1 cellular context compared by ENCODE assay signal in the genomic region with DNA sequence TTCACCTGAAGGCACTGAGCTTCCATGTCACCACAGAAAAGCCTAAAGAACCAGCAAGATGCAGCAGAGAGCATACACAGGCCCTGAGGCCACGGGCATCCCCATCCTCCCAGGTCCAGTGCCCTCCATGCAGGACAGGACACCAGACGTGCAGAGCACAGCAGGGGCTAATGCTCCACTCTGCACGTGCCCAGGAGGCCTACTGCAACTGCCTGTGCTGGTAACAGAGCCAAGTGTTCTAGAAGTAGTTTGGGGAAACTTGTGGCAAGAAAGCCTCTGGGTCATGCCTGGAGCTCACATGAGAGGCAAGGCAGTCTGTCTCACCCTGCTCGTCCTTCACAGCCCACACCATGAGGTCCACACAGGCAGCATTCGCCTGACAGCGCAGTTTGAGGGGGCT.
TF ChIP-seq lines count a peak whose summit lies in the region.

No MANE protein-coding gene starts in this region.

TF ChIP-seq in K562, 482 proteins besides CTCF, POLR2A, EP300 and RAD21 (continued from another document):
- TF ChIP-seq, protein P1, sequence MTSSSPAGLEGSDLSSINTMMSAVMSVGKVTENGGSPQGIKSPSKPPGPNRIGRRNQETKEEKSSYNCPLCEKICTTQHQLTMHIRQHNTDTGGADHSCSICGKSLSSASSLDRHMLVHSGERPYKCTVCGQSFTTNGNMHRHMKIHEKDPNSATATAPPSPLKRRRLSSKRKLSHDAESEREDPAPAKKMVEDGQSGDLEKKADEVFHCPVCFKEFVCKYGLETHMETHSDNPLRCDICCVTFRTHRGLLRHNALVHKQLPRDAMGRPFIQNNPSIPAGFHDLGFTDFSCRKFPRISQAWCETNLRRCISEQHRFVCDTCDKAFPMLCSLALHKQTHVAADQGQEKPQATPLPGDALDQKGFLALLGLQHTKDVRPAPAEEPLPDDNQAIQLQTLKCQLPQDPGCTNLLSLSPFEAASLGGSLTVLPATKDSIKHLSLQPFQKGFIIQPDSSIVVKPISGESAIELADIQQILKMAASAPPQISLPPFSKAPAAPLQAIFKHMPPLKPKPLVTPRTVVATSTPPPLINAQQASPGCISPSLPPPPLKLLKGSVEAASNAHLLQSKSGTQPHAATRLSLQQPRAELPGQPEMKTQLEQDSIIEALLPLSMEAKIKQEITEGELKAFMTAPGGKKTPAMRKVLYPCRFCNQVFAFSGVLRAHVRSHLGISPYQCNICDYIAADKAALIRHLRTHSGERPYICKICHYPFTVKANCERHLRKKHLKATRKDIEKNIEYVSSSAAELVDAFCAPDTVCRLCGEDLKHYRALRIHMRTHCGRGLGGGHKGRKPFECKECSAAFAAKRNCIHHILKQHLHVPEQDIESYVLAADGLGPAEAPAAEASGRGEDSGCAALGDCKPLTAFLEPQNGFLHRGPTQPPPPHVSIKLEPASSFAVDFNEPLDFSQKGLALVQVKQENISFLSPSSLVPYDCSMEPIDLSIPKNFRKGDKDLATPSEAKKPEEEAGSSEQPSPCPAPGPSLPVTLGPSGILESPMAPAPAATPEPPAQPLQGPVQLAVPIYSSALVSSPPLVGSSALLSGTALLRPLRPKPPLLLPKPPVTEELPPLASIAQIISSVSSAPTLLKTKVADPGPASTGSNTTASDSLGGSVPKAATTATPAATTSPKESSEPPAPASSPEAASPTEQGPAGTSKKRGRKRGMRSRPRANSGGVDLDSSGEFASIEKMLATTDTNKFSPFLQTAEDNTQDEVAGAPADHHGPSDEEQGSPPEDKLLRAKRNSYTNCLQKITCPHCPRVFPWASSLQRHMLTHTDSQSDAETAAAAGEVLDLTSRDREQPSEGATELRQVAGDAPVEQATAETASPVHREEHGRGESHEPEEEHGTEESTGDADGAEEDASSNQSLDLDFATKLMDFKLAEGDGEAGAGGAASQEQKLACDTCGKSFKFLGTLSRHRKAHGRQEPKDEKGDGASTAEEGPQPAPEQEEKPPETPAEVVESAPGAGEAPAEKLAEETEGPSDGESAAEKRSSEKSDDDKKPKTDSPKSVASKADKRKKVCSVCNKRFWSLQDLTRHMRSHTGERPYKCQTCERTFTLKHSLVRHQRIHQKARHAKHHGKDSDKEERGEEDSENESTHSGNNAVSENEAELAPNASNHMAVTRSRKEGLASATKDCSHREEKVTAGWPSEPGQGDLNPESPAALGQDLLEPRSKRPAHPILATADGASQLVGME (CRISPR knock-in tag; IDR thresholded peaks at IDR 0.05) = 0 out of 2 replicates have a peak, but pooled peaks have one; percentile 39
- TF ChIP-seq, protein P2, sequence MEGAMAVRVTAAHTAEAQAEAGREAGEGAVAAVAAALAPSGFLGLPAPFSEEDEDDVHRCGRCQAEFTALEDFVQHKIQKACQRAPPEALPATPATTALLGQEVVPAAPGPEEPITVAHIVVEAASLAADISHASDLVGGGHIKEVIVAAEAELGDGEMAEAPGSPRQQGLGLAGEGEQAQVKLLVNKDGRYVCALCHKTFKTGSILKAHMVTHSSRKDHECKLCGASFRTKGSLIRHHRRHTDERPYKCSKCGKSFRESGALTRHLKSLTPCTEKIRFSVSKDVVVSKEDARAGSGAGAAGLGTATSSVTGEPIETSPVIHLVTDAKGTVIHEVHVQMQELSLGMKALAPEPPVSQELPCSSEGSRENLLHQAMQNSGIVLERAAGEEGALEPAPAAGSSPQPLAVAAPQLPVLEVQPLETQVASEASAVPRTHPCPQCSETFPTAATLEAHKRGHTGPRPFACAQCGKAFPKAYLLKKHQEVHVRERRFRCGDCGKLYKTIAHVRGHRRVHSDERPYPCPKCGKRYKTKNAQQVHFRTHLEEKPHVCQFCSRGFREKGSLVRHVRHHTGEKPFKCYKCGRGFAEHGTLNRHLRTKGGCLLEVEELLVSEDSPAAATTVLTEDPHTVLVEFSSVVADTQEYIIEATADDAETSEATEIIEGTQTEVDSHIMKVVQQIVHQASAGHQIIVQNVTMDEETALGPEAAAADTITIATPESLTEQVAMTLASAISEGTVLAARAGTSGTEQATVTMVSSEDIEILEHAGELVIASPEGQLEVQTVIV (CRISPR knock-in tag; IDR thresholded peaks at IDR 0.05; ENCODE audit: borderline replicate concordance) = no peak
- TF ChIP-seq LEF1 (IDR thresholded peaks at IDR 0.05) = no peak
- TF ChIP-seq, protein P3, sequence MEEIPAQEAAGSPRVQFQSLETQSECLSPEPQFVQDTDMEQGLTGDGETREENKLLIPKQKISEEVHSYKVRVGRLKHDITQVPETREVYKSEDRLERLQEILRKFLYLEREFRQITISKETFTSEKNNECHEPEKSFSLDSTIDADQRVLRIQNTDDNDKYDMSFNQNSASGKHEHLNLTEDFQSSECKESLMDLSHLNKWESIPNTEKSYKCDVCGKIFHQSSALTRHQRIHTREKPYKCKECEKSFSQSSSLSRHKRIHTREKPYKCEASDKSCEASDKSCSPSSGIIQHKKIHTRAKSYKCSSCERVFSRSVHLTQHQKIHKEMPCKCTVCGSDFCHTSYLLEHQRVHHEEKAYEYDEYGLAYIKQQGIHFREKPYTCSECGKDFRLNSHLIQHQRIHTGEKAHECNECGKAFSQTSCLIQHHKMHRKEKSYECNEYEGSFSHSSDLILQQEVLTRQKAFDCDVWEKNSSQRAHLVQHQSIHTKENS (CRISPR knock-in tag; IDR thresholded peaks at IDR 0.05) = no peak
- TF ChIP-seq FOXK2 (conservative IDR thresholded peaks at IDR 0.05 in 1 of 2, IDR thresholded peaks at IDR 0.05 in 1 of 2; ENCODE audit: low read depth in 2 of 2) = no peak
- no peak for TF ChIP-seq PYGO2 (tag; IDR thresholded peaks at IDR 0.05)
- TF ChIP-seq RBM17 (IDR thresholded peaks at IDR 0.05; ENCODE audit: borderline replicate concordance, low read depth, low read length) = no peak
- TF ChIP-seq, protein P4, sequence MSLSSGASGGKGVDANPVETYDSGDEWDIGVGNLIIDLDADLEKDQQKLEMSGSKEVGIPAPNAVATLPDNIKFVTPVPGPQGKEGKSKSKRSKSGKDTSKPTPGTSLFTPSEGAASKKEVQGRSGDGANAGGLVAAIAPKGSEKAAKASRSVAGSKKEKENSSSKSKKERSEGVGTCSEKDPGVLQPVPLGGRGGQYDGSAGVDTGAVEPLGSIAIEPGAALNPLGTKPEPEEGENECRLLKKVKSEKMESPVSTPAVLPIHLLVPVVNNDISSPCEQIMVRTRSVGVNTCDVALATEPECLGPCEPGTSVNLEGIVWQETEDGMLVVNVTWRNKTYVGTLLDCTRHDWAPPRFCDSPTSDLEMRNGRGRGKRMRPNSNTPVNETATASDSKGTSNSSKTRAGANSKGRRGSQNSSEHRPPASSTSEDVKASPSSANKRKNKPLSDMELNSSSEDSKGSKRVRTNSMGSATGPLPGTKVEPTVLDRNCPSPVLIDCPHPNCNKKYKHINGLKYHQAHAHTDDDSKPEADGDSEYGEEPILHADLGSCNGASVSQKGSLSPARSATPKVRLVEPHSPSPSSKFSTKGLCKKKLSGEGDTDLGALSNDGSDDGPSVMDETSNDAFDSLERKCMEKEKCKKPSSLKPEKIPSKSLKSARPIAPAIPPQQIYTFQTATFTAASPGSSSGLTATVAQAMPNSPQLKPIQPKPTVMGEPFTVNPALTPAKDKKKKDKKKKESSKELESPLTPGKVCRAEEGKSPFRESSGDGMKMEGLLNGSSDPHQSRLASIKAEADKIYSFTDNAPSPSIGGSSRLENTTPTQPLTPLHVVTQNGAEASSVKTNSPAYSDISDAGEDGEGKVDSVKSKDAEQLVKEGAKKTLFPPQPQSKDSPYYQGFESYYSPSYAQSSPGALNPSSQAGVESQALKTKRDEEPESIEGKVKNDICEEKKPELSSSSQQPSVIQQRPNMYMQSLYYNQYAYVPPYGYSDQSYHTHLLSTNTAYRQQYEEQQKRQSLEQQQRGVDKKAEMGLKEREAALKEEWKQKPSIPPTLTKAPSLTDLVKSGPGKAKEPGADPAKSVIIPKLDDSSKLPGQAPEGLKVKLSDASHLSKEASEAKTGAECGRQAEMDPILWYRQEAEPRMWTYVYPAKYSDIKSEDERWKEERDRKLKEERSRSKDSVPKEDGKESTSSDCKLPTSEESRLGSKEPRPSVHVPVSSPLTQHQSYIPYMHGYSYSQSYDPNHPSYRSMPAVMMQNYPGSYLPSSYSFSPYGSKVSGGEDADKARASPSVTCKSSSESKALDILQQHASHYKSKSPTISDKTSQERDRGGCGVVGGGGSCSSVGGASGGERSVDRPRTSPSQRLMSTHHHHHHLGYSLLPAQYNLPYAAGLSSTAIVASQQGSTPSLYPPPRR (CRISPR knock-in tag; IDR thresholded peaks at IDR 0.05; ENCODE audit: borderline replicate concordance) = no peak
- TF ChIP-seq, protein P5, sequence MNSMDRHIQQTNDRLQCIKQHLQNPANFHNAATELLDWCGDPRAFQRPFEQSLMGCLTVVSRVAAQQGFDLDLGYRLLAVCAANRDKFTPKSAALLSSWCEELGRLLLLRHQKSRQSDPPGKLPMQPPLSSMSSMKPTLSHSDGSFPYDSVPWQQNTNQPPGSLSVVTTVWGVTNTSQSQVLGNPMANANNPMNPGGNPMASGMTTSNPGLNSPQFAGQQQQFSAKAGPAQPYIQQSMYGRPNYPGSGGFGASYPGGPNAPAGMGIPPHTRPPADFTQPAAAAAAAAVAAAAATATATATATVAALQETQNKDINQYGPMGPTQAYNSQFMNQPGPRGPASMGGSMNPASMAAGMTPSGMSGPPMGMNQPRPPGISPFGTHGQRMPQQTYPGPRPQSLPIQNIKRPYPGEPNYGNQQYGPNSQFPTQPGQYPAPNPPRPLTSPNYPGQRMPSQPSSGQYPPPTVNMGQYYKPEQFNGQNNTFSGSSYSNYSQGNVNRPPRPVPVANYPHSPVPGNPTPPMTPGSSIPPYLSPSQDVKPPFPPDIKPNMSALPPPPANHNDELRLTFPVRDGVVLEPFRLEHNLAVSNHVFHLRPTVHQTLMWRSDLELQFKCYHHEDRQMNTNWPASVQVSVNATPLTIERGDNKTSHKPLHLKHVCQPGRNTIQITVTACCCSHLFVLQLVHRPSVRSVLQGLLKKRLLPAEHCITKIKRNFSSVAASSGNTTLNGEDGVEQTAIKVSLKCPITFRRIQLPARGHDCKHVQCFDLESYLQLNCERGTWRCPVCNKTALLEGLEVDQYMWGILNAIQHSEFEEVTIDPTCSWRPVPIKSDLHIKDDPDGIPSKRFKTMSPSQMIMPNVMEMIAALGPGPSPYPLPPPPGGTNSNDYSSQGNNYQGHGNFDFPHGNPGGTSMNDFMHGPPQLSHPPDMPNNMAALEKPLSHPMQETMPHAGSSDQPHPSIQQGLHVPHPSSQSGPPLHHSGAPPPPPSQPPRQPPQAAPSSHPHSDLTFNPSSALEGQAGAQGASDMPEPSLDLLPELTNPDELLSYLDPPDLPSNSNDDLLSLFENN (IDR thresholded peaks at IDR 0.05; ENCODE audit: low read depth in 2 of 2, low read length in 2 of 2) = no peak
- peak; percentile 24; the same call in 1 of the 2 replicates for TF ChIP-seq IRF2 (CRISPR knock-in tag; IDR thresholded peaks at IDR 0.05)
- TF ChIP-seq, protein P6, sequence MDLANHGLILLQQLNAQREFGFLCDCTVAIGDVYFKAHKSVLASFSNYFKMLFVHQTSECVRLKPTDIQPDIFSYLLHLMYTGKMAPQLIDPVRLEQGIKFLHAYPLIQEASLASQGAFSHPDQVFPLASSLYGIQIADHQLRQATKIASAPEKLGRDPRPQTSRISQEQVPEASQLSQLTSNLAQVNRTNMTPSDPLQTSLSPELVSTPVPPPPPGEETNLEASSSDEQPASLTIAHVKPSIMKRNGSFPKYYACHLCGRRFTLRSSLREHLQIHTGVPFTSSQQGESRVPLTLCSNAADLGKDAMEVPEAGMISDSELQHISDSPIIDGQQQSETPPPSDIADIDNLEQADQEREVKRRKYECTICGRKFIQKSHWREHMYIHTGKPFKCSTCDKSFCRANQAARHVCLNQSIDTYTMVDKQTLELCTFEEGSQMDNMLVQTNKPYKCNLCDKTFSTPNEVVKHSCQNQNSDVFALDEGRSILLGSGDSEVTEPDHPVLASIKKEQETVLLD (IDR thresholded peaks at IDR 0.05) = no peak
- TF ChIP-seq, protein P7, sequence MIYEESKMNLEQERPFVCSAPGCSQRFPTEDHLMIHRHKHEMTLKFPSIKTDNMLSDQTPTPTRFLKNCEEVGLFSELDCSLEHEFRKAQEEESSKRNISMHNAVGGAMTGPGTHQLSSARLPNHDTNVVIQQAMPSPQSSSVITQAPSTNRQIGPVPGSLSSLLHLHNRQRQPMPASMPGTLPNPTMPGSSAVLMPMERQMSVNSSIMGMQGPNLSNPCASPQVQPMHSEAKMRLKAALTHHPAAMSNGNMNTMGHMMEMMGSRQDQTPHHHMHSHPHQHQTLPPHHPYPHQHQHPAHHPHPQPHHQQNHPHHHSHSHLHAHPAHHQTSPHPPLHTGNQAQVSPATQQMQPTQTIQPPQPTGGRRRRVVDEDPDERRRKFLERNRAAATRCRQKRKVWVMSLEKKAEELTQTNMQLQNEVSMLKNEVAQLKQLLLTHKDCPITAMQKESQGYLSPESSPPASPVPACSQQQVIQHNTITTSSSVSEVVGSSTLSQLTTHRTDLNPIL (CRISPR knock-in tag; IDR thresholded peaks at IDR 0.05) = no peak
- TF ChIP-seq, protein P8, sequence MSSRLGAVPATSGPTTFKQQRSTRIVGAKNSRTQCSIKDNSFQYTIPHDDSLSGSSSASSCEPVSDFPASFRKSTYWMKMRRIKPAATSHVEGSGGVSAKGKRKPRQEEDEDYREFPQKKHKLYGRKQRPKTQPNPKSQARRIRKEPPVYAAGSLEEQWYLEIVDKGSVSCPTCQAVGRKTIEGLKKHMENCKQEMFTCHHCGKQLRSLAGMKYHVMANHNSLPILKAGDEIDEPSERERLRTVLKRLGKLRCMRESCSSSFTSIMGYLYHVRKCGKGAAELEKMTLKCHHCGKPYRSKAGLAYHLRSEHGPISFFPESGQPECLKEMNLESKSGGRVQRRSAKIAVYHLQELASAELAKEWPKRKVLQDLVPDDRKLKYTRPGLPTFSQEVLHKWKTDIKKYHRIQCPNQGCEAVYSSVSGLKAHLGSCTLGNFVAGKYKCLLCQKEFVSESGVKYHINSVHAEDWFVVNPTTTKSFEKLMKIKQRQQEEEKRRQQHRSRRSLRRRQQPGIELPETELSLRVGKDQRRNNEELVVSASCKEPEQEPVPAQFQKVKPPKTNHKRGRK (tag; IDR thresholded peaks at IDR 0.05) = no peak
- TF ChIP-seq, protein P9, sequence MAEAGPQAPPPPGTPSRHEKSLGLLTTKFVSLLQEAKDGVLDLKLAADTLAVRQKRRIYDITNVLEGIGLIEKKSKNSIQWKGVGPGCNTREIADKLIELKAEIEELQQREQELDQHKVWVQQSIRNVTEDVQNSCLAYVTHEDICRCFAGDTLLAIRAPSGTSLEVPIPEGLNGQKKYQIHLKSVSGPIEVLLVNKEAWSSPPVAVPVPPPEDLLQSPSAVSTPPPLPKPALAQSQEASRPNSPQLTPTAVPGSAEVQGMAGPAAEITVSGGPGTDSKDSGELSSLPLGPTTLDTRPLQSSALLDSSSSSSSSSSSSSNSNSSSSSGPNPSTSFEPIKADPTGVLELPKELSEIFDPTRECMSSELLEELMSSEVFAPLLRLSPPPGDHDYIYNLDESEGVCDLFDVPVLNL (CRISPR knock-in tag; IDR thresholded peaks at IDR 0.05; ENCODE audit: low read depth) = 0 out of 2 replicates have a peak, but pooled peaks have one; percentile 57
- TF ChIP-seq CSDE1 (IDR thresholded peaks at IDR 0.05) = no peak
- TF ChIP-seq TRIM24 (IDR thresholded peaks at IDR 0.05) = no peak
- TF ChIP-seq RBBP5 (IDR thresholded peaks at IDR 0.05; ENCODE audit: borderline replicate concordance, insufficient read depth, low read length, poor library complexity, severe bottlenecking) = no peak
- TF ChIP-seq MTA1 (IDR thresholded peaks at IDR 0.05; ENCODE audit: borderline replicate concordance) = no peak
- TF ChIP-seq, protein P10, sequence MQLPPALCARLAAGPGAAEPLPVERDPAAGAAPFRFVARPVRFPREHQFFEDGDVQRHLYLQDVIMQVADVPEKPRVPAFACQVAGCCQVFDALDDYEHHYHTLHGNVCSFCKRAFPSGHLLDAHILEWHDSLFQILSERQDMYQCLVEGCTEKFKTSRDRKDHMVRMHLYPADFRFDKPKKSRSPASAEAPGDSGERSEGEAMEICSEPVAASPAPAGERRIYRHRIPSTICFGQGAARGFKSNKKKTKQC (CRISPR knock-in tag; IDR thresholded peaks at IDR 0.05) = 0 out of 2 replicates have a peak, but pooled peaks have one; percentile 15
- TF ChIP-seq ZNF76 (CRISPR knock-in tag; IDR thresholded peaks at IDR 0.05; ENCODE audit: borderline replicate concordance) = no peak
- TF ChIP-seq ELF1 (tag; IDR thresholded peaks at IDR 0.05) = no peak
- no peak for TF ChIP-seq HMGN3 (IDR thresholded peaks at IDR 0.05; ENCODE audit: borderline replicate concordance, extremely low read depth, insufficient read length, low read depth, low read length)
